ENCODE assay signal across 2 cellular contexts in genomic region chr15:39110336-39110735, GRCh38.
TF ChIP-seq lines count a peak whose summit lies in the region.

No MANE protein-coding gene starts in this region.

TF ChIP-seq in SK-N-SH, 30 proteins besides CTCF, POLR2A, EP300 and RAD21 (continued from another document):
- TF ChIP-seq NFIC (IDR thresholded peaks at IDR 0.05; ENCODE audit: borderline replicate concordance) = no peak
- no peak for TF ChIP-seq MXI1 (IDR thresholded peaks at IDR 0.05; ENCODE audit: low read depth, low read length)

TF ChIP-seq in SK-N-SH treated with all-trans-retinoic acid at 6 μM for 48 hours, 23 proteins besides CTCF, POLR2A, EP300 and RAD21 (continued from another document):
- no peak for TF ChIP-seq PATZ1 (CRISPR knock-in tag; IDR thresholded peaks at IDR 0.05; ENCODE audit: borderline replicate concordance)
- no peak for TF ChIP-seq ZFP30 (CRISPR knock-in tag; IDR thresholded peaks at IDR 0.05)
- TF ChIP-seq TCF4 (CRISPR knock-in tag; IDR thresholded peaks at IDR 0.05; ENCODE audit: borderline replicate concordance) = no peak
- no peak for TF ChIP-seq CREB5 (CRISPR knock-in tag; IDR thresholded peaks at IDR 0.05; ENCODE audit: low read depth)
- TF ChIP-seq ZC3H10 (CRISPR knock-in tag; IDR thresholded peaks at IDR 0.05) = no peak
- no peak for TF ChIP-seq ZNF70 (CRISPR knock-in tag; IDR thresholded peaks at IDR 0.05)
- TF ChIP-seq ARNTL (CRISPR knock-in tag; IDR thresholded peaks at IDR 0.05; ENCODE audit: borderline replicate concordance, low read depth) = no peak
